1 cellular context compared by ENCODE assay signal in genomic region chr1:8969937-8970336, GRCh38.
TF ChIP-seq lines count a peak whose summit lies in the region.

No MANE protein-coding gene starts in this region.

TF ChIP-seq in HepG2, 621 proteins besides CTCF, POLR2A, EP300 and RAD21:
- TF ChIP-seq IRF2 (CRISPR knock-in tag; IDR thresholded peaks at IDR 0.05) (no peak), ETS1 (CRISPR knock-in tag; IDR thresholded peaks at IDR 0.05) (no peak), ZNF691 (CRISPR knock-in tag; IDR thresholded peaks at IDR 0.05; ENCODE audit: borderline replicate concordance, low read depth) (no peak), MXD4 (CRISPR knock-in tag; IDR thresholded peaks at IDR 0.05) (no peak), ZNF407 (CRISPR knock-in tag; IDR thresholded peaks at IDR 0.05; ENCODE audit: not compliant biosample characterization) (no peak), LCORL (IDR thresholded peaks at IDR 0.05) (no peak), LCORL (CRISPR knock-in tag; IDR thresholded peaks at IDR 0.05) (no peak), NFKBIZ (CRISPR knock-in tag; IDR thresholded peaks at IDR 0.05) (no peak), ZNF652 (CRISPR knock-in tag; IDR thresholded peaks at IDR 0.05; ENCODE audit: borderline replicate concordance, low read depth) (no peak), ZNF512B (CRISPR knock-in tag; IDR thresholded peaks at IDR 0.05; ENCODE audit: borderline replicate concordance) (no peak), ZNF672 (CRISPR knock-in tag; IDR thresholded peaks at IDR 0.05) (no peak), MAFF (IDR thresholded peaks at IDR 0.05; ENCODE audit: low read depth, low read length) (no peak)
TF ChIP-seq in HepG2: peak in this region for 0.
